ENCODE assay signal across 22 cellular contexts in the genomic region with DNA sequence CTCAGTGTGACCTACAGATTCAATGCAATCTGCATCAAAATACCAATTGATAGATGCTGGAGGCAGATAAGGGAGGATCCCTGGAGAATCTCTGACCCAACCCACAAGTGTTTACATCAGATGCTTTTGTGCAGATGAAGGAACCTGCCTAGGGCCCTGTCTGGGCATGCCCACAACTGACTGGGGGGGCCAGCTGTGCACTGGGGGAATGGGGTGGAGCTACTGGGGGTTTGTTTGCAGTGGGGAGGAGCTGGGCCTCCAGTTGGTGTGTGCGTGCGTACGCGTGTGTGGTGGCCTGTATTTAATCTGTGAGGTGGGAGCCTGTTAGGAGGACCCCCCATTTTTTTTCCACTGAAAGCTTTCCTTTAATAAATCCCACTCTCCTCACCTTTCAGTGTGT.
"Had no signal": no experiment of that assay in that cellular context is flagged by ENCODE, and none has a peak within 500 bp of the region (broad histone marks: within the 10 kb centered on the region; RNA-seq: fewer than 3 reads in every experiment).

No MANE protein-coding gene starts in this region.

- ATAC-seq: effector memory CD8-positive, alpha-beta T cell; gastroesophageal sphincter; left colon; pancreas; right lobe of liver; stimulated activated effector memory CD8-positive, alpha-beta T cell treated with anti-CD3 and anti-CD28 coated beads, Interleukin-12 subunit alpha, Interleukin-12 subunit beta, amount 100 ng/mL, for 72 hours; stimulated activated naive CD8-positive, alpha-beta T cell treated with anti-CD3 and anti-CD28 coated beads, Interleukin-15, Interleukin-2, amounts not matched to agents 100 U/mL and 50 U/mL, for 24 hours had no signal

- H3K4me3 ChIP-seq: esophagus squamous epithelium, gastroesophageal sphincter, pancreas, prostate gland, right lobe of liver, suprapubic skin, thyroid gland, uterus had no signal

- H3K36me3 Mint-ChIP-seq: naive B cell; stimulated activated effector memory CD8-positive, alpha-beta T cell treated with anti-CD3 and anti-CD28 coated beads, Interleukin-12 subunit alpha, Interleukin-12 subunit beta, amount 100 ng/mL, for 72 hours; type B pancreatic cell had no signal

- H3K4me1 ChIP-seq: esophagus squamous epithelium, gastroesophageal sphincter, pancreas, prostate gland, right lobe of liver, suprapubic skin, thyroid gland, uterus had no signal

- H3K4me1 Mint-ChIP-seq: naive B cell; nephron; stimulated activated effector memory CD8-positive, alpha-beta T cell treated with anti-CD3 and anti-CD28 coated beads, Interleukin-12 subunit alpha, Interleukin-12 subunit beta, amount 100 ng/mL, for 72 hours had no signal

- H3K27me3 Mint-ChIP-seq: naive B cell, type B pancreatic cell had no signal

- H3K9me3 ChIP-seq: esophagus squamous epithelium, pancreas, prostate gland, right lobe of liver, thyroid gland, uterus had no signal

- H3K27me3 ChIP-seq: esophagus squamous epithelium, gastroesophageal sphincter, pancreas, right lobe of liver, suprapubic skin, thyroid gland, uterus had no signal

- DNase-seq: effector memory CD8-positive, alpha-beta T cell; esophagus squamous epithelium; foreskin fibroblast; glutamatergic neuron; left colon; mesendoderm; naive B cell; occipital lobe; pancreas; retina; right lobe of liver; stimulated activated CD4-positive, alpha-beta T cell treated with anti-CD3 and anti-CD28 coated beads, Interleukin-4, amount 100 ng/mL, for 1 hour; stimulated activated CD8-positive, alpha-beta memory T cell treated with anti-CD3 and anti-CD28 coated beads, Interleukin-4, amount 100 ng/mL, for 48 hours; stimulated activated naive CD8-positive, alpha-beta T cell treated with anti-CD3 and anti-CD28 coated beads, Interleukin-15, Interleukin-2, amounts not matched to agents 100 U/mL and 50 U/mL, for 24 hours; thyroid gland; uterus had no signal

- FAIRE-seq: pancreas had no signal

- H3K9me3 Mint-ChIP-seq: nephron, type B pancreatic cell had no signal

- H3K4me3 Mint-ChIP-seq: effector memory CD8-positive, alpha-beta T cell; naive B cell; nephron; stimulated activated effector memory CD8-positive, alpha-beta T cell treated with anti-CD3 and anti-CD28 coated beads, Interleukin-12 subunit alpha, Interleukin-12 subunit beta, amount 100 ng/mL, for 72 hours; type B pancreatic cell had no signal

- H3K36me3 ChIP-seq: esophagus squamous epithelium, gastroesophageal sphincter, pancreas, prostate gland, right lobe of liver, suprapubic skin, thyroid gland, uterus had no signal

- H3K27ac ChIP-seq: esophagus squamous epithelium, gastroesophageal sphincter, pancreas, prostate gland, right lobe of liver, suprapubic skin, thyroid gland, uterus had no signal

- H3K27ac Mint-ChIP-seq: effector memory CD8-positive, alpha-beta T cell; naive B cell; nephron; stimulated activated effector memory CD8-positive, alpha-beta T cell treated with anti-CD3 and anti-CD28 coated beads, Interleukin-12 subunit alpha, Interleukin-12 subunit beta, amount 100 ng/mL, for 72 hours; type B pancreatic cell had no signal
